ENCODE assay signal across 8 cellular contexts in genomic region chr2:97664636-97664970, GRCh38. TPM values are rescaled to one million over a fixed set of nuclear protein-coding genes. Genes with fewer than 3 reads are reported as not detected.
DNase-seq lines count a peak whose midpoint lies in the region; ATAC-seq and TF ChIP-seq lines count a peak whose summit lies in the region.

No MANE protein-coding gene starts in this region.

- peak overlapping the region; percentile 75 for H3K4me3 ChIP-seq in choroid plexus epithelial cell (ENCODE audit: low read depth, low read length)

- H3K9me3 Mint-ChIP-seq in naive thymus-derived CD8-positive, alpha-beta T cell = no peaks in the 10 kb centered on the region

- TF ChIP-seq CTCF in choroid plexus epithelial cell (conservative IDR thresholded peaks at IDR 0.05; ENCODE audit: low read depth, low read length) = no peak

- peak overlapping the region; percentile 89 to 98 (median 94) for H3K4me3 Mint-ChIP-seq in naive thymus-derived CD8-positive, alpha-beta T cell

- H3K27ac Mint-ChIP-seq in naive thymus-derived CD8-positive, alpha-beta T cell = peak overlapping the region; percentile 93 to 100 (median 98)

- DNase-seq in DMS 273 (lab: John Stamatoyannopoulos, UW; ENCODE audit: unreplicated experiment) (peak; percentile 65), DMS 273 treated with DMSO at 0.1 percent for 48 hours (lab: John Stamatoyannopoulos, UW) (no peak), NCI-H510A (lab: John Stamatoyannopoulos, UW) (peak; percentile 13), choroid plexus epithelial cell (ENCODE audit: low read depth) (no peak), hepatic stellate cell (ENCODE audit: low spot score) (no peak), NK-92 (lab: John Stamatoyannopoulos, UW; ENCODE audit: unreplicated experiment) (no peak)
- no peak for DNase-seq in naive thymus-derived CD8-positive, alpha-beta T cell
- DNase-seq in stimulated activated CD4-positive, alpha-beta T cell treated with anti-CD3 and anti-CD28 coated beads, Interleukin-4, amount 100 ng/mL, for 4 hours = no peak

- H3K27me3 Mint-ChIP-seq in naive thymus-derived CD8-positive, alpha-beta T cell = no peaks in the 10 kb centered on the region

- peaks cover 22 to 42% (median 31%) of the 10 kb centered on the region in 4 donors for H3K4me1 Mint-ChIP-seq in naive thymus-derived CD8-positive, alpha-beta T cell

- no peak for ATAC-seq in naive thymus-derived CD8-positive, alpha-beta T cell

- H3K36me3 Mint-ChIP-seq in naive thymus-derived CD8-positive, alpha-beta T cell = peaks cover 0 to 12% (median 0%) of the 10 kb centered on the region in 3 donors

- POLR2A ChIA-PET in naive thymus-derived CD8-positive, alpha-beta T cell (lab: Charles Lee) = interaction anchor here (0.7 to 8.6 kb wide), 9 partner anchors 11 to 74 kb away, joined by 3 to 170 read pairs (median 3); partner anchors contain the start of gene COX5B

RNA-seq across cellular contexts. Expression of gene ACTR1B, which starts 0.8 kb away (rescaled TPM):
- 10 to 100 TPM; 94.0 to 97.8 TPM for total RNA-seq in naive thymus-derived CD8-positive, alpha-beta T cell
- 10 to 100 TPM; 11.7 to 17.9 (median 13.0) TPM for polyA plus RNA-seq in naive thymus-derived CD8-positive, alpha-beta T cell

RNA-seq across cellular contexts. Expression of gene C2orf92, which starts 4.9 kb away (rescaled TPM):
- 10 to 100 TPM; 18.2 to 21.2 TPM for total RNA-seq in naive thymus-derived CD8-positive, alpha-beta T cell
- 1 to 10 TPM in 1 of 3 donors, under 1 TPM in 2; 0.35 to 1.5 (median 0.68) TPM for polyA plus RNA-seq in naive thymus-derived CD8-positive, alpha-beta T cell

RNA-seq across cellular contexts. Expression of gene COX5B, which starts 18.7 kb away (rescaled TPM):
- total RNA-seq in naive thymus-derived CD8-positive, alpha-beta T cell = 100 to 1,000 TPM; 119 to 125 TPM
- 100 to 1,000 TPM; 321 to 373 (median 350) TPM for polyA plus RNA-seq in naive thymus-derived CD8-positive, alpha-beta T cell

RNA-seq across cellular contexts. Expression of gene ZAP70, which starts 48.8 kb away (rescaled TPM):
- 100 to 1,000 TPM; 490 to 503 TPM for total RNA-seq in naive thymus-derived CD8-positive, alpha-beta T cell
- 100 to 1,000 TPM; 131 to 168 (median 149) TPM for polyA plus RNA-seq in naive thymus-derived CD8-positive, alpha-beta T cell

Comparison
In these comparisons a context has a peak if more than half of its experiments do, and no peak if none do; other contexts are left out.
1. DNase-seq: peak in DMS 273 (single experiment) and NCI-H510A (single experiment); none in DMS 273 treated with DMSO at 0.1 percent for 48 hours (single experiment), choroid plexus epithelial cell (single experiment), naive thymus-derived CD8-positive, alpha-beta T cell (0 of 10), stimulated activated CD4-positive, alpha-beta T cell treated with anti-CD3 and anti-CD28 coated beads, Interleukin-4, amount 100 ng/mL, for 4 hours (0 of 2), hepatic stellate cell (single experiment) and NK-92 (single experiment).